Comparison of ENCODE assay signal across 8 cellular contexts in genomic region chr2:3780477-3781402, GRCh38.
DNase-seq lines count a peak whose midpoint lies in the region; ATAC-seq and TF ChIP-seq lines count a peak whose summit lies in the region.

No MANE protein-coding gene starts in this region.

- H3K27ac ChIP-seq in fibroblast of lung (ENCODE audit: insufficient read depth, low read length), result no peak overlapping the region

- POLR2A ChIA-PET in activated CD8-positive, alpha-beta T cell treated with anti-CD3 and anti-CD28 coated beads, Interleukin-2, amount 10 ng/mL, durations not matched to agents 7 days and 5 days (lab: Charles Lee), result no interaction called here

- no peaks in the 10 kb centered on the region for H4K20me1 ChIP-seq in fibroblast of lung (ENCODE audit: control insufficient read depth, extremely low read depth, insufficient read depth, low read length)

- H3K36me3 Mint-ChIP-seq in activated CD8-positive, alpha-beta T cell treated with anti-CD3 and anti-CD28 coated beads, Interleukin-2, amount 10 ng/mL, durations not matched to agents 7 days and 5 days (ENCODE audit: low read depth), result no peaks in the 10 kb centered on the region

- peak; percentile 86 for ATAC-seq in GM19438 (IDR thresholded peaks at IDR 0.05; ENCODE audit: low read depth, unreplicated experiment)
- peak; percentile 99 for ATAC-seq in HG03442 (IDR thresholded peaks at IDR 0.05; ENCODE audit: unreplicated experiment)
- ATAC-seq in activated CD8-positive, alpha-beta T cell treated with anti-CD3 and anti-CD28 coated beads, Interleukin-2, amount 10 ng/mL, durations not matched to agents 7 days and 5 days, result peak; percentile 100

- no peaks in the 10 kb centered on the region for H3K27me3 Mint-ChIP-seq in activated CD8-positive, alpha-beta T cell treated with anti-CD3 and anti-CD28 coated beads, Interleukin-2, amount 10 ng/mL, durations not matched to agents 7 days and 5 days (ENCODE audit: low read depth)

- no peak overlapping the region for H3K4me3 ChIP-seq in fibroblast of lung (replicated peaks in 1 of 4; ENCODE audit: control extremely low read depth in 1 of 4, insufficient read depth in 1 of 4, low read depth in 3 of 4, low read length in 4 of 4)

- no peaks in the 10 kb centered on the region for H3K9me3 ChIP-seq in fibroblast of lung (ENCODE audit: control insufficient read depth, insufficient read depth, low read depth, low read length)

- peak overlapping the region; percentile 33 for H3K4me3 Mint-ChIP-seq in activated CD8-positive, alpha-beta T cell treated with anti-CD3 and anti-CD28 coated beads, Interleukin-2, amount 10 ng/mL, durations not matched to agents 7 days and 5 days

- H3K27me3 ChIP-seq in fibroblast of lung (ENCODE audit: control insufficient read depth, insufficient read depth, low read length), result no peaks in the 10 kb centered on the region

- CTCF ChIA-PET in activated CD8-positive, alpha-beta T cell treated with anti-CD3 and anti-CD28 coated beads, Interleukin-2, amount 10 ng/mL, durations not matched to agents 7 days and 5 days (lab: Charles Lee), result interaction anchor here (0.6 to 3.7 kb wide), 18 partner anchors 9 to 319 kb away, joined by 3 to 81 read pairs (median 3); no protein-coding TSS in a partner anchor

- no peak overlapping the region for H3K9ac ChIP-seq in fibroblast of lung (ENCODE audit: insufficient read depth, low read length)

- in situ Hi-C loops in Caki2 (cut with HindIII; ENCODE audit: low pct_unique_long_range_greater_than_20kb, low sequenced_read_pairs), result no loop called here

- peaks cover 8% of the 10 kb centered on the region for H3K4me1 Mint-ChIP-seq in activated CD8-positive, alpha-beta T cell treated with anti-CD3 and anti-CD28 coated beads, Interleukin-2, amount 10 ng/mL, durations not matched to agents 7 days and 5 days (ENCODE audit: low read depth)

- H3K9me3 Mint-ChIP-seq in activated CD8-positive, alpha-beta T cell treated with anti-CD3 and anti-CD28 coated beads, Interleukin-2, amount 10 ng/mL, durations not matched to agents 7 days and 5 days (ENCODE audit: insufficient read depth), result no peaks in the 10 kb centered on the region

- peak overlapping the region; percentile 83 for H3K27ac Mint-ChIP-seq in activated CD8-positive, alpha-beta T cell treated with anti-CD3 and anti-CD28 coated beads, Interleukin-2, amount 10 ng/mL, durations not matched to agents 7 days and 5 days

- no peaks in the 10 kb centered on the region for H3K36me3 ChIP-seq in fibroblast of lung (ENCODE audit: control insufficient read depth, insufficient read depth, low read length)

- no peak overlapping the region for H3K4me2 ChIP-seq in fibroblast of lung (ENCODE audit: extremely low read depth, insufficient read depth, low read length)

- H3K79me2 ChIP-seq in fibroblast of lung (ENCODE audit: control insufficient read depth, insufficient read depth, low read length), result no peaks in the 10 kb centered on the region

- H2AFZ ChIP-seq in fibroblast of lung (ENCODE audit: low read length), result peak overlapping the region; percentile 47

- DNase-seq in Caki2 (ENCODE audit: low read depth), result peak; percentile 24
- peak; percentile 86 for DNase-seq in NCI-H748 (lab: John Stamatoyannopoulos, UW; ENCODE audit: unreplicated experiment)
- DNase-seq in activated CD8-positive, alpha-beta T cell treated with anti-CD3 and anti-CD28 coated beads, Interleukin-2, amount 10 ng/mL, durations not matched to agents 7 days and 5 days, result peak; percentile 85
- DNase-seq in fibroblast of lung (ENCODE audit: low read depth in 2 of 2), result peak; percentile 9 to 61
- DNase-seq in occipital lobe (lab: John Stamatoyannopoulos, UW), result peak; percentile 5
- DNase-seq in amniotic stem cell (lab: John Stamatoyannopoulos, UW), result no peak

- H3K4me1 ChIP-seq in fibroblast of lung (ENCODE audit: control insufficient read depth, extremely low read depth, insufficient read depth, low read length), result no peaks in the 10 kb centered on the region

- TF ChIP-seq CTCF in fibroblast of lung (conservative IDR thresholded peaks at IDR 0.05 in 1 of 2, IDR thresholded peaks at IDR 0.05 in 1 of 2; ENCODE audit: low read depth in 1 of 2, low read length in 2 of 2), result peak; percentile 45 to 79
